20 cellular contexts compared by ENCODE assay signal in the genomic region with DNA sequence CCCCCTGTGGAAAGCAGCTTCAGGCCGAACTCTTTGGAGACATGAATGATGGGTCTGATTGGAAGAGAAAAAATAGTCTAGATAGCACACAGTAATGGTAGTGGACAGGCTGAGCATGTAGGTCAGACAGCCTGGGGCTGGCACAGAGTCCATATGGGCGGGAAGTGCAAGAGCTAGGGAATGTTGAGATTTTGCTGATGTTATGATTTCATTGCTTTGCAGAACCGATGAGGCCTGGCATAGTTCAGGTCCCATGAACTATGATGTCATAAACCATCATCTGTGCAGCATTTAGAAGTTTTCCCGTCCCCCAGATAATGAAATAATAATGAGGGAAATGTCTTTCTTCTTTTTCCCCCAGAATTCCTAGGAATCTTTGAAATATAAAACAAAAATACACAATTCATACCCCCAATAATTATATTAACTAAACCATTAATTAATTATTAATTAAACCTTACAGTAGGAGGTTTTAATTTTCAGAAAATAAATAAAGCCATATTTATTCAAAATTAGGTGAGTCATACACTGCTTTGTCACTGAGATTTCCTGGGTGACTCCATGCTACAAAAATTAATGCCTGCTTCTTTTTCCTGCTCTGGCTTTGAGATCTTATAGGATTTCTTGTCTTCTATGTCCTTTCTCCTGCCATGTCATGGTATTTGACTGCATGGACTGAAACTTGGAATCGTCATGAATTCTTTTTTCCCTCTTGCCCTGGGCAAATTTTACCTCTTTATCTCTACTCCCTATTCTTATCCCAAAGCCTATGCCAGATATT.
DNase-seq lines count a peak whose midpoint lies in the region; TF ChIP-seq lines count a peak whose summit lies in the region.
"Had no signal": no experiment of that assay in that cellular context is flagged by ENCODE, and none has a peak within 500 bp of the region (broad histone marks: within the 10 kb centered on the region; RNA-seq: fewer than 3 reads in every experiment).

No MANE protein-coding gene starts in this region.

- DNase-seq in AG10803 (ENCODE audit: low read depth) (peak; percentile 14), HCEC 1CT (peak; percentile 38), astrocyte of the hippocampus (ENCODE audit: low read depth, low spot score) (peak; percentile 9), fibroblast of mammary gland (ENCODE audit: low read depth) (peak; percentile 41), SK-N-DZ (ENCODE audit: low spot score) (no peak), NCI-H2081 treated with DMSO at 0.1 percent for 48 hours (lab: John Stamatoyannopoulos, UW) (no peak), AML-193 (lab: John Stamatoyannopoulos, UW) (no peak)
- no peak for DNase-seq in stimulated activated CD8-positive, alpha-beta memory T cell treated with anti-CD3 and anti-CD28 coated beads, Interleukin-4, amount 100 ng/mL, for 48 hours
- DNase-seq: activated CD8-positive, alpha-beta T cell treated with anti-CD3 and anti-CD28 coated beads for 36 hours; activated naive CD4-positive, alpha-beta T cell treated with anti-CD3 and anti-CD28 coated beads for 36 hours; CD4-positive, alpha-beta T cell; effector memory CD4-positive, alpha-beta T cell; heart left ventricle; NCI-H1930; NCI-H526; Right ventricle myocardium superior; stomach; T-helper 17 cell had no signal

- H3K4me3 ChIP-seq in AG10803 (ENCODE audit: low read length) = no peak overlapping the region
- no peak overlapping the region for H3K4me3 ChIP-seq in fibroblast of mammary gland (ENCODE audit: control insufficient read depth, low read depth, low read length)
- H3K4me3 ChIP-seq: coronary artery, heart left ventricle, right atrium auricular region, stomach had no signal

- TF ChIP-seq CTCF in AG10803 (conservative IDR thresholded peaks at IDR 0.05; ENCODE audit: low read length) = no peak
- no peak for TF ChIP-seq CTCF in fibroblast of mammary gland (conservative IDR thresholded peaks at IDR 0.05; ENCODE audit: control insufficient read depth, insufficient read depth, low read depth, low read length)

Comparison
In these comparisons a context has a peak if more than half of its experiments do, and no peak if none do; other contexts are left out.
1. DNase-seq: peak in AG10803 (single experiment), HCEC 1CT (single experiment), astrocyte of the hippocampus (single experiment) and fibroblast of mammary gland (single experiment); none in SK-N-DZ (single experiment), stimulated activated CD8-positive, alpha-beta memory T cell treated with anti-CD3 and anti-CD28 coated beads, Interleukin-4, amount 100 ng/mL, for 48 hours (single experiment), NCI-H2081 treated with DMSO at 0.1 percent for 48 hours (single experiment) and AML-193 (0 of 2).